ENCODE assay signal across 8 cellular contexts in the genomic region with DNA sequence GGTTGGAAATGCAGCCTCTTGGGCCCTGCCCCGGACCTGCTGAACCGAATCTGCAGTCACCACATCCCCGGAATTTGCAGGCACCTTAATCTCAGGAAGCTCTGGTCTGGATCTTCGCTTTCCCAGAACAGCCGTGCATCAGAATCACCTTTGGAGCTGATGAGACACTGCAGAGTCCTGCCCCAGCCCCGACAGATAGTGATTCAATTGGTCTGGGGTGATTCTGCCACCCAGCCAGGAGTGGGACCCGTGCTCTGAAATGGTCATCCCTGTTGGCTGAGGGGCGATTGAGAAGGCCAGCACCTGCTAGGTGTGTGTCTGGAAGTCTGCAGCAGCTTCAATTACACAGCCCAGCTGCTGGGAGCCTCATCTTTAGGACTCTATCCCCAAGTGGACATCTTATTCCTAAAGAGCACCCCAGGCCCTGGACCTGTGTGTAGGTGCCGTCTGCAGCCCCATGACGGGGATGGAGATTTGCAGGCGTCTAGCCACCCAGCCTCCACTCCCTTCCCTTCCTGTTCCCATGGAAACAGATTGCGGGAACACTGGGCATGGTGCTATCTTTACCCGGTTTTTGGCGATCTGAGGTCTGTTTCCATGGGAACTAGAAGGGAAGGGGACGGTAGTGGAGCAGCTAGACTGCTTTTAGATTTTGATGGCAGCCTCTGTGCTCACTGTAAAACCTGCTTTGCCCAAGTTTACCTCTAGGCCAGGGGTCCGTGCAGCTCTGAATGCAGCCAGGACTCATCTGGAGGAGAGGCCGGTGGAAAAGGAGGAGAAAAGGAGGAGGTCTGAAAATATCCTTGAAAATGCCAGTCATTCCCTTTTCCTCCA.
DNase-seq lines count a peak whose midpoint lies in the region; ATAC-seq and TF ChIP-seq lines count a peak whose summit lies in the region.

No MANE protein-coding gene starts in this region.

- TF ChIP-seq CTCF in brain (conservative IDR thresholded peaks at IDR 0.05) (no peak), ovary (IDR thresholded peaks at IDR 0.05) (no peak)

- peak overlapping the region; percentile 83 to 97 (median 96) for H3K27ac Mint-ChIP-seq in brain

- H3K9ac ChIP-seq in HUES48 (ENCODE audit: low read depth, low read length) (no peak overlapping the region), muscle layer of colon (ENCODE audit: low read length) (no peak overlapping the region)

- whole genome bisulfite sequencing in ovary, 3 donors, result 59 to 64% (median 60%) methylated on average over 17 of the region's 17 CpGs

- H3K4me3 ChIP-seq in HUES48 (ENCODE audit: low read depth, low read length) (no peak overlapping the region), muscle layer of colon (ENCODE audit: low read depth in 1 of 2, low read length in 2 of 2) (no peak overlapping the region), ovary (no peak overlapping the region)

- H3K36me3 ChIP-seq in HUES48 (ENCODE audit: control insufficient read depth, insufficient read depth, low read length), result no peaks in the 10 kb centered on the region
- no peaks in the 10 kb centered on the region for H3K36me3 ChIP-seq in muscle layer of colon (ENCODE audit: insufficient read depth, low read length)
- no peaks in the 10 kb centered on the region for H3K36me3 ChIP-seq in ovary

- intact Hi-C loops in left colon (cut with DNase I, micrococcal nuclease), result no loop called here
- intact Hi-C loops in ovary (cut with DNase I), result no loop called here

- H3K4me1 Mint-ChIP-seq in brain, result peaks cover 83% of the 10 kb centered on the region

- H3K9me3 Mint-ChIP-seq in brain, result no peaks in the 10 kb centered on the region

- H3K27me3 ChIP-seq in HUES48 (ENCODE audit: control insufficient read depth, insufficient read depth, low read length), result no peaks in the 10 kb centered on the region
- H3K27me3 ChIP-seq in muscle layer of colon (ENCODE audit: control insufficient read depth in 1 of 2, insufficient read depth in 2 of 2, low read length in 2 of 2), result no peaks in the 10 kb centered on the region
- no peaks in the 10 kb centered on the region for H3K27me3 ChIP-seq in ovary

- peak overlapping the region; percentile 31 for H3K27ac ChIP-seq in HUES48 (ENCODE audit: low read depth, low read length)
- H3K27ac ChIP-seq in muscle layer of colon (ENCODE audit: low read depth, low read length), result peak overlapping the region; percentile 38
- no peak overlapping the region for H3K27ac ChIP-seq in ovary

- DNase-seq in D341Med (ENCODE audit: low spot score) (peak; percentile 30), left colon (no peak), NOMO-1 treated with DMSO at 0.1 percent for 48 hours (lab: John Stamatoyannopoulos, UW; ENCODE audit: unreplicated experiment) (no peak), ovary (no peak), mesenteric fat pad (ENCODE audit: low spot score) (no peak)

- no peaks in the 10 kb centered on the region for H3K9me3 ChIP-seq in HUES48 (ENCODE audit: control insufficient read depth, insufficient read depth, low read length)
- no peaks in the 10 kb centered on the region for H3K9me3 ChIP-seq in muscle layer of colon (ENCODE audit: low read length)
- H3K9me3 ChIP-seq in ovary, result no peaks in the 10 kb centered on the region

- no peak for TF ChIP-seq EP300 in ovary (IDR thresholded peaks at IDR 0.05)

- no peak for ATAC-seq in left colon

- peaks cover 4% of the 10 kb centered on the region for H3K27me3 Mint-ChIP-seq in brain

- no peak for TF ChIP-seq POLR2A in ovary (IDR thresholded peaks at IDR 0.05)

- no peaks in the 10 kb centered on the region for H3K4me1 ChIP-seq in HUES48 (ENCODE audit: control insufficient read depth, insufficient read depth, low read length)
- H3K4me1 ChIP-seq in muscle layer of colon (ENCODE audit: insufficient read depth, low read length), result peaks cover 33% of the 10 kb centered on the region
- H3K4me1 ChIP-seq in ovary (ENCODE audit: insufficient read depth), result no peaks in the 10 kb centered on the region

- no peaks in the 10 kb centered on the region for H3K36me3 Mint-ChIP-seq in brain

- H3K4me3 Mint-ChIP-seq in brain, result peak overlapping the region in 3 of 5 experiments; percentile 43 to 78 (median 63)

Comparison
In these comparisons a context has a peak if more than half of its experiments do, and no peak if none do; other contexts are left out.
1. H3K27ac ChIP-seq: peak in HUES48 (single experiment) and muscle layer of colon (single experiment); none in ovary (0 of 2).